1 cellular context compared by ENCODE assay signal in genomic region chr1:85343612-85344255, GRCh38.
TF ChIP-seq lines count a peak whose summit lies in the region.

No MANE protein-coding gene starts in this region.

TF ChIP-seq in SK-N-SH, 30 proteins besides CTCF, POLR2A, EP300 and RAD21 (continued from another document):
- TF ChIP-seq SIN3A (IDR thresholded peaks at IDR 0.05; ENCODE audit: borderline replicate concordance, low read depth, low read length) (no peak), YY1 (IDR thresholded peaks at IDR 0.05; ENCODE audit: low read depth) (no peak)
- TF ChIP-seq, protein P1, sequence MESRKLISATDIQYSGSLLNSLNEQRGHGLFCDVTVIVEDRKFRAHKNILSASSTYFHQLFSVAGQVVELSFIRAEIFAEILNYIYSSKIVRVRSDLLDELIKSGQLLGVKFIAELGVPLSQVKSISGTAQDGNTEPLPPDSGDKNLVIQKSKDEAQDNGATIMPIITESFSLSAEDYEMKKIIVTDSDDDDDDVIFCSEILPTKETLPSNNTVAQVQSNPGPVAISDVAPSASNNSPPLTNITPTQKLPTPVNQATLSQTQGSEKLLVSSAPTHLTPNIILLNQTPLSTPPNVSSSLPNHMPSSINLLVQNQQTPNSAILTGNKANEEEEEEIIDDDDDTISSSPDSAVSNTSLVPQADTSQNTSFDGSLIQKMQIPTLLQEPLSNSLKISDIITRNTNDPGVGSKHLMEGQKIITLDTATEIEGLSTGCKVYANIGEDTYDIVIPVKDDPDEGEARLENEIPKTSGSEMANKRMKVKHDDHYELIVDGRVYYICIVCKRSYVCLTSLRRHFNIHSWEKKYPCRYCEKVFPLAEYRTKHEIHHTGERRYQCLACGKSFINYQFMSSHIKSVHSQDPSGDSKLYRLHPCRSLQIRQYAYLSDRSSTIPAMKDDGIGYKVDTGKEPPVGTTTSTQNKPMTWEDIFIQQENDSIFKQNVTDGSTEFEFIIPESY (IDR thresholded peaks at IDR 0.05; ENCODE audit: borderline replicate concordance, low read depth): no peak
- TF ChIP-seq, protein P2, sequence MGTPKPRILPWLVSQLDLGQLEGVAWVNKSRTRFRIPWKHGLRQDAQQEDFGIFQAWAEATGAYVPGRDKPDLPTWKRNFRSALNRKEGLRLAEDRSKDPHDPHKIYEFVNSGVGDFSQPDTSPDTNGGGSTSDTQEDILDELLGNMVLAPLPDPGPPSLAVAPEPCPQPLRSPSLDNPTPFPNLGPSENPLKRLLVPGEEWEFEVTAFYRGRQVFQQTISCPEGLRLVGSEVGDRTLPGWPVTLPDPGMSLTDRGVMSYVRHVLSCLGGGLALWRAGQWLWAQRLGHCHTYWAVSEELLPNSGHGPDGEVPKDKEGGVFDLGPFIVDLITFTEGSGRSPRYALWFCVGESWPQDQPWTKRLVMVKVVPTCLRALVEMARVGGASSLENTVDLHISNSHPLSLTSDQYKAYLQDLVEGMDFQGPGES (IDR thresholded peaks at IDR 0.05; ENCODE audit: low read depth, low read length): no peak
- TF ChIP-seq, protein P3, sequence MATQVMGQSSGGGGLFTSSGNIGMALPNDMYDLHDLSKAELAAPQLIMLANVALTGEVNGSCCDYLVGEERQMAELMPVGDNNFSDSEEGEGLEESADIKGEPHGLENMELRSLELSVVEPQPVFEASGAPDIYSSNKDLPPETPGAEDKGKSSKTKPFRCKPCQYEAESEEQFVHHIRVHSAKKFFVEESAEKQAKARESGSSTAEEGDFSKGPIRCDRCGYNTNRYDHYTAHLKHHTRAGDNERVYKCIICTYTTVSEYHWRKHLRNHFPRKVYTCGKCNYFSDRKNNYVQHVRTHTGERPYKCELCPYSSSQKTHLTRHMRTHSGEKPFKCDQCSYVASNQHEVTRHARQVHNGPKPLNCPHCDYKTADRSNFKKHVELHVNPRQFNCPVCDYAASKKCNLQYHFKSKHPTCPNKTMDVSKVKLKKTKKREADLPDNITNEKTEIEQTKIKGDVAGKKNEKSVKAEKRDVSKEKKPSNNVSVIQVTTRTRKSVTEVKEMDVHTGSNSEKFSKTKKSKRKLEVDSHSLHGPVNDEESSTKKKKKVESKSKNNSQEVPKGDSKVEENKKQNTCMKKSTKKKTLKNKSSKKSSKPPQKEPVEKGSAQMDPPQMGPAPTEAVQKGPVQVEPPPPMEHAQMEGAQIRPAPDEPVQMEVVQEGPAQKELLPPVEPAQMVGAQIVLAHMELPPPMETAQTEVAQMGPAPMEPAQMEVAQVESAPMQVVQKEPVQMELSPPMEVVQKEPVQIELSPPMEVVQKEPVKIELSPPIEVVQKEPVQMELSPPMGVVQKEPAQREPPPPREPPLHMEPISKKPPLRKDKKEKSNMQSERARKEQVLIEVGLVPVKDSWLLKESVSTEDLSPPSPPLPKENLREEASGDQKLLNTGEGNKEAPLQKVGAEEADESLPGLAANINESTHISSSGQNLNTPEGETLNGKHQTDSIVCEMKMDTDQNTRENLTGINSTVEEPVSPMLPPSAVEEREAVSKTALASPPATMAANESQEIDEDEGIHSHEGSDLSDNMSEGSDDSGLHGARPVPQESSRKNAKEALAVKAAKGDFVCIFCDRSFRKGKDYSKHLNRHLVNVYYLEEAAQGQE (IDR thresholded peaks at IDR 0.05; ENCODE audit: low read depth, low read length): no peak
